ENCODE assay signal across 22 cellular contexts in genomic region chr5:62522811-62523210, GRCh38.
"Had no signal": no experiment of that assay in that cellular context is flagged by ENCODE, and none has a peak within 500 bp of the region (broad histone marks: within the 10 kb centered on the region; RNA-seq: fewer than 3 reads in every experiment).

No MANE protein-coding gene starts in this region.

- H3K4me1 Mint-ChIP-seq: nephron had no signal

- H3K4me3 ChIP-seq: body of pancreas, left lung, prostate gland, right atrium auricular region, suprapubic skin, transverse colon, vagina had no signal

- H3K4me3 Mint-ChIP-seq: activated naive CD4-positive, alpha-beta T cell treated with anti-CD3 and anti-CD28 coated beads, Interleukin-2, amount 50 U/mL, for 24 hours; nephron; T-helper 1 cell treated with Interleukin-12 subunit alpha and Interleukin-12 subunit beta and Interleukin-4 antibody, amounts not matched to agents 30 μg/mL and 1 μg/mL, for 36 hours had no signal

- H3K4me1 ChIP-seq: body of pancreas, left lung, prostate gland, right atrium auricular region, suprapubic skin, transverse colon, vagina had no signal

- H3K9me3 ChIP-seq: body of pancreas, left lung, prostate gland, right atrium auricular region, suprapubic skin, transverse colon, vagina had no signal

- H3K27ac ChIP-seq: body of pancreas, epithelial cell of prostate, left lung, prostate gland, right atrium auricular region, suprapubic skin, transverse colon, vagina had no signal

- H3K27me3 Mint-ChIP-seq: activated naive CD4-positive, alpha-beta T cell treated with anti-CD3 and anti-CD28 coated beads, Interleukin-2, amount 50 U/mL, for 24 hours had no signal

- H3K36me3 ChIP-seq: left lung, prostate gland, right atrium auricular region, transverse colon had no signal

- ATAC-seq: body of pancreas, left lung had no signal

- H3K9me3 Mint-ChIP-seq: activated naive CD4-positive, alpha-beta T cell treated with anti-CD3 and anti-CD28 coated beads, Interleukin-2, amount 50 U/mL, for 24 hours; nephron; T-helper 1 cell treated with Interleukin-12 subunit alpha and Interleukin-12 subunit beta and Interleukin-4 antibody, amounts not matched to agents 30 μg/mL and 1 μg/mL, for 36 hours had no signal

- H3K27ac Mint-ChIP-seq: activated naive CD4-positive, alpha-beta T cell treated with anti-CD3 and anti-CD28 coated beads, Interleukin-2, amount 50 U/mL, for 24 hours; nephron; T-helper 1 cell treated with Interleukin-12 subunit alpha and Interleukin-12 subunit beta and Interleukin-4 antibody, amounts not matched to agents 30 μg/mL and 1 μg/mL, for 36 hours had no signal

- DNase-seq: activated CD4-positive, alpha-beta T cell treated with anti-CD3 and anti-CD28 coated beads, Interleukin-2, amount 50 U/mL, for 4 hours; activated CD4-positive, CD25-positive, alpha-beta regulatory T cell treated with anti-CD3 and anti-CD28 coated beads, Interleukin-2, amount 50 U/mL, for 72 hours; body of pancreas; dermis blood vessel endothelial cell; effector memory CD4-positive, alpha-beta T cell; foreskin fibroblast; left lung; midbrain; occipital lobe; stimulated activated CD4-positive, alpha-beta T cell treated with anti-CD3 and anti-CD28 coated beads, Interleukin-12 subunit alpha, Interleukin-12 subunit beta, amount 100 ng/mL, for 4 hours; stimulated activated CD4-positive, alpha-beta T cell treated with anti-CD3 and anti-CD28 coated beads, Interleukin-1b, Interleukin-23, amount 100 ng/mL, for 48 hours; stimulated activated CD8-positive, alpha-beta memory T cell treated with anti-CD3 and anti-CD28 coated beads, Interleukin-4, amount 100 ng/mL, for 48 hours; stimulated activated naive CD4-positive, alpha-beta T cell treated with Interleukin-2 at 50 U/mL for 16 hours; transverse colon had no signal

- H3K27me3 ChIP-seq: body of pancreas, left lung, right atrium auricular region, suprapubic skin, transverse colon, vagina had no signal
